In the genomic region with DNA sequence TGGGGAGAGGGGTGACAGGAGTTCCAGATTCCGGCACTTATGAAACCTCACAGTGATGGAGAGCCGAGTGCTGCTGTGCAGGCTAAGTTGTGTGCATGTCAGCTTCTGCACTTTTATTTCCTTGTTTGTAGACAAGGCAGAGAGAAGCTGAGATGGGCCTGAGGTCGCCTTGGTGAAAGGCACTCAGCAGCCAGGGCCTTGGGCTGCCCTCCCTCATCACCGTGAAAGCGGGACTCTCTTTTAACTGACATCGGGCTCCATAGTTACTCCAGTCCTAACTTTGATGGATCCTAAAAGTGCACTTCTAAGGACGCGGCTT, we compare ENCODE assay signal across 14 cellular contexts. TPM values are rescaled to one million over a fixed set of nuclear protein-coding genes. Genes with fewer than 3 reads are reported as not detected.
A peak's percentile ranks its signal among the peaks of the same experiment; 100 is the strongest.
DNase-seq lines count a peak whose midpoint lies in the region; ATAC-seq and TF ChIP-seq lines count a peak whose summit lies in the region.
"Had no signal": no experiment of that assay in that cellular context is flagged by ENCODE, and none has a peak within 500 bp of the region (broad histone marks: within the 10 kb centered on the region; RNA-seq: fewer than 3 reads in every experiment).

No MANE protein-coding gene starts in this region.

- H3K36me3 ChIP-seq in heart left ventricle (peaks cover 0 to 37% (median 7%) of the 10 kb centered on the region in 9 donors), lower lobe of right lung (peaks cover 26% of the 10 kb centered on the region), upper lobe of right lung (peaks cover 4% of the 10 kb centered on the region)

- no peak overlapping the region for H3K4me3 ChIP-seq in heart left ventricle
- H3K4me3 ChIP-seq in lower lobe of right lung: no peak overlapping the region
- no peak overlapping the region for H3K4me3 ChIP-seq in upper lobe of right lung
- H3K4me3 ChIP-seq: K562 had no signal

- H3K9me3 ChIP-seq in heart left ventricle: no peaks in the 10 kb centered on the region
- H3K9me3 ChIP-seq in lower lobe of right lung: no peaks in the 10 kb centered on the region
- no peaks in the 10 kb centered on the region for H3K9me3 ChIP-seq in upper lobe of right lung

- no peaks in the 10 kb centered on the region for H3K27me3 ChIP-seq in heart left ventricle
- H3K27me3 ChIP-seq in lower lobe of right lung (ENCODE audit: low read depth): no peaks in the 10 kb centered on the region
- no peaks in the 10 kb centered on the region for H3K27me3 ChIP-seq in upper lobe of right lung

- intact Hi-C loops in left ventricle myocardium superior (cut with micrococcal nuclease): no loop called here
- intact Hi-C loops in heart left ventricle (cut with DNase I): loop anchor here in 1 of 10 donors (5.0 kb wide), 1 partner anchor 77 kb away; no protein-coding TSS in a partner anchor
- intact Hi-C loops in lower lobe of right lung (cut with DNase I): no loop called here
- intact Hi-C loops in upper lobe of right lung (cut with DNase I): no loop called here

- DNase-seq in left ventricle myocardium superior: peak; percentile 11
- DNase-seq in heart left ventricle: no peak
- DNase-seq in lower lobe of right lung: no peak
- no peak for DNase-seq in upper lobe of right lung
- DNase-seq in NCI-H774 (lab: John Stamatoyannopoulos, UW): no peak
- no peak for DNase-seq in NOMO-1 treated with dmso at 0.1 percent for 144 hours (lab: John Stamatoyannopoulos, UW; ENCODE audit: unreplicated experiment)
- DNase-seq in UCSD-AML1 (lab: John Stamatoyannopoulos, UW; ENCODE audit: unreplicated experiment): no peak
- DNase-seq: activated naive CD4-positive, alpha-beta T cell; NCI-H2029 treated with DMSO at 0.1 percent for 48 hours had no signal

- H3K4me1 ChIP-seq in heart left ventricle (peaks cover 50 to 100% (median 95%) of the 10 kb centered on the region in 12 donors), lower lobe of right lung (peaks cover 94% of the 10 kb centered on the region), upper lobe of right lung (peaks cover 94% of the 10 kb centered on the region)

- 60 to 69% (median 65%) methylated on average over 6 to 8 of the region's 8 CpGs for WGBS in heart left ventricle, 4 donors

- TF ChIP-seq POLR2A in heart left ventricle (IDR thresholded peaks at IDR 0.05) (no peak), Raji (IDR thresholded peaks at IDR 0.05; ENCODE audit: insufficient read depth, low read depth, low read length) (peak; percentile 83)

- ATAC-seq in left ventricle myocardium superior (no peak), heart left ventricle (no peak), lower lobe of right lung (no peak), upper lobe of right lung (no peak)
- ATAC-seq: activated CD8-positive, alpha-beta T cell treated with anti-CD3 and anti-CD28 coated beads, Interleukin-2, amount 10 ng/mL, durations not matched to agents 7 days and 5 days had no signal

- TF ChIP-seq CTCF in heart left ventricle (IDR thresholded peaks at IDR 0.05) (no peak), lower lobe of right lung (IDR thresholded peaks at IDR 0.05) (no peak), upper lobe of right lung (IDR thresholded peaks at IDR 0.05) (no peak)

- H3K27ac ChIP-seq in heart left ventricle (peak overlapping the region in 6 of 12 donors; percentile 24 to 100 (median 59)), lower lobe of right lung (peak overlapping the region; percentile 46), upper lobe of right lung (peak overlapping the region; percentile 11)

RNA-seq across cellular contexts. Expression of gene CD81, which starts 7.6 kb away (rescaled TPM):
- 653 TPM for total RNA-seq in left ventricle myocardium superior
- 100 to 1,000 TPM; 277 to 994 (median 568) TPM for total RNA-seq in heart left ventricle
- 100 to 1,000 TPM; 442 to 518 TPM for polyA plus RNA-seq in heart left ventricle
- 850 TPM for total RNA-seq in lower lobe of right lung
- 801 TPM for total RNA-seq in upper lobe of right lung

RNA-seq across cellular contexts. Expression of gene TSSC4, which starts 15.9 kb away (rescaled TPM):
- total RNA-seq in left ventricle myocardium superior: 34.8 TPM
- 10 to 100 TPM; 23.4 to 45.2 (median 37.2) TPM for total RNA-seq in heart left ventricle
- 10 to 100 TPM; 34.6 to 75.9 TPM for polyA plus RNA-seq in heart left ventricle
- total RNA-seq in lower lobe of right lung: 38.8 TPM
- 40.6 TPM for total RNA-seq in upper lobe of right lung

RNA-seq across cellular contexts. Expression of gene TRPM5, which starts 59.6 kb away (rescaled TPM):
- total RNA-seq in left ventricle myocardium superior: not detected
- total RNA-seq in heart left ventricle: not detected
- not detected for polyA plus RNA-seq in heart left ventricle
- not detected for total RNA-seq in lower lobe of right lung
- not detected for total RNA-seq in upper lobe of right lung
- total RNA-seq: activated CD8-positive, alpha-beta T cell treated with anti-CD3 and anti-CD28 coated beads, Interleukin-2, amount 10 ng/mL, durations not matched to agents 7 days and 5 days; K562 had no signal
- polyA plus RNA-seq: AG04450, K562, neural cell had no signal
